In the genomic region with DNA sequence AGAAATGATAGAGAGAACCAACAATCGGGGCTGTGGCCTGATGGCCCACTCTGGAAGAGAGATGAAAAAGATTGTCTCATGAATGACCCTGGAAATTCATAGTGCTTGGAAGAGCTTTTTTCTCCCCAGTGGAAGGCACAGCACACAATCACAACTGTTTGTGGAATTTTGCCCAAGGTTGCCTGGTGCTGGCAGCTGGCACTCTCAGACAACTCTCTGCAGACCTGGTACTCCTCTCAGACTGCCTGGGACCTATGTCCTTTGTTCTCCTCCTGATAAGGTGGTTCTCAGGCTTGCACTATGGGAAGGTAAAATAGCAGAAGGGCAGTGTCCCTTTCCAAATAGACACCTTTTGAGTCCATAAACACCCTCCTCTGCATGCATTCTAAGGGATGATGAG, we compare ENCODE assay signal across 22 cellular contexts.
DNase-seq lines count a peak whose midpoint lies in the region; ATAC-seq, FAIRE-seq and TF ChIP-seq lines count a peak whose summit lies in the region.
"Had no signal": no experiment of that assay in that cellular context is flagged by ENCODE, and none has a peak within 500 bp of the region (broad histone marks: within the 10 kb centered on the region; RNA-seq: fewer than 3 reads in every experiment).

No MANE protein-coding gene starts in this region.

- ATAC-seq in body of pancreas = peak; percentile 45

- H3K4me3 ChIP-seq in body of pancreas (no peak overlapping the region), bronchial epithelial cell (ENCODE audit: low read depth, low read length) (no peak overlapping the region), neural cell (ENCODE audit: low read length) (no peak overlapping the region), foreskin fibroblast (ENCODE audit: low read depth in 1 of 2, low read length in 2 of 2) (no peak overlapping the region), lower leg skin (ENCODE audit: low read depth, poor library complexity, severe bottlenecking) (no peak overlapping the region)
- H3K4me3 ChIP-seq: BLaER1 had no signal

- H3K9me2 ChIP-seq in neural cell (ENCODE audit: insufficient read depth, low read length) = no peaks in the 10 kb centered on the region

- H4K20me1 ChIP-seq in neural cell (ENCODE audit: insufficient read depth) = no peaks in the 10 kb centered on the region
- H4K20me1 ChIP-seq: BLaER1 had no signal

- TF ChIP-seq CTCF in body of pancreas (IDR thresholded peaks at IDR 0.05) = no peak
- TF ChIP-seq CTCF in bronchial epithelial cell (IDR thresholded peaks at IDR 0.05; ENCODE audit: insufficient read depth, low read length, severe bottlenecking) = no peak
- no peak for TF ChIP-seq CTCF in neural cell (IDR thresholded peaks at IDR 0.05; ENCODE audit: poor library complexity, severe bottlenecking)
- no peak for TF ChIP-seq CTCF in foreskin fibroblast (IDR thresholded peaks at IDR 0.05; ENCODE audit: low read depth, low read length)
- no peak for TF ChIP-seq CTCF in lower leg skin (IDR thresholded peaks at IDR 0.05)

- H3K4me1 ChIP-seq in body of pancreas = peaks cover 18% of the 10 kb centered on the region
- H3K4me1 ChIP-seq: BE2C, BLaER1 had no signal

- DNase-seq in body of pancreas (peak in 2 of 4 donors; percentile 4 to 41), bronchial epithelial cell (ENCODE audit: low read depth) (no peak), erythroblast (lab: John Stamatoyannopoulos, UW) (no peak), foreskin fibroblast (no peak), lower leg skin (ENCODE audit: low spot score in 2 of 2) (no peak)
- DNase-seq: 8988T; ACHN; BE2C; C1 segment of cervical spinal cord; CD4-positive, alpha-beta memory T cell; CD4-positive, CD25-positive, alpha-beta regulatory T cell; CD8-positive, alpha-beta memory T cell; COR-L47; DMS153; DMS79 treated with DMSO at 0.1 percent for 48 hours; GF-D8 had no signal

- H3F3A ChIP-seq in neural cell (ENCODE audit: insufficient read depth, low read length, poor library complexity, severe bottlenecking) = no peaks in the 10 kb centered on the region

- H3K9me3 ChIP-seq in body of pancreas = no peaks in the 10 kb centered on the region
- H3K9me3 ChIP-seq in neural cell (ENCODE audit: low read length) = no peaks in the 10 kb centered on the region
- H3K9me3 ChIP-seq: BE2C had no signal

- H3K36me3 ChIP-seq in body of pancreas (replicated peaks in 1 of 2; ENCODE audit: insufficient read depth in 1 of 2, low read depth in 2 of 2) (no peaks in the 10 kb centered on the region), bronchial epithelial cell (ENCODE audit: control insufficient read depth, insufficient read depth, low read length) (no peaks in the 10 kb centered on the region), neural cell (ENCODE audit: insufficient read depth, low read length) (no peaks in the 10 kb centered on the region)
- H3K36me3 ChIP-seq: BE2C, BLaER1 had no signal

- no peak for TF ChIP-seq EP300 in neural cell (conservative IDR thresholded peaks at IDR 0.05; ENCODE audit: poor library complexity, severe bottlenecking)

- intact Hi-C loops in body of pancreas (cut with DNase I) = no loop called here
- intact Hi-C loops in lower leg skin (cut with DNase I; ENCODE audit: low total_unique reads) = no loop called here

- no peaks in the 10 kb centered on the region for H3K79me2 ChIP-seq in neural cell (replicated peaks; ENCODE audit: insufficient read depth, low read length)

- H3K27me3 ChIP-seq in body of pancreas = no peaks in the 10 kb centered on the region
- no peaks in the 10 kb centered on the region for H3K27me3 ChIP-seq in bronchial epithelial cell (ENCODE audit: control insufficient read depth, insufficient read depth, low read length)
- no peaks in the 10 kb centered on the region for H3K27me3 ChIP-seq in neural cell (ENCODE audit: insufficient read depth, low read depth, low read length)
- H3K27me3 ChIP-seq: BLaER1 had no signal

- no peak for TF ChIP-seq RAD21 in neural cell (conservative IDR thresholded peaks at IDR 0.05)

- no peak overlapping the region for H3K9ac ChIP-seq in neural cell (ENCODE audit: low read length)
- H3K9ac ChIP-seq: BLaER1 had no signal

- no peak for TF ChIP-seq POLR2A in body of pancreas (IDR thresholded peaks at IDR 0.05)
- TF ChIP-seq POLR2A in erythroblast (IDR thresholded peaks at IDR 0.05; ENCODE audit: low read length) = no peak
- no peak for TF ChIP-seq POLR2A in lower leg skin (IDR thresholded peaks at IDR 0.05)

- 31 to 50% methylated on average over 1 of the region's 1 CpG for WGBS in body of pancreas, 2 donors
- 89 to 92% methylated on average over 1 of the region's 1 CpG for WGBS in lower leg skin, 2 donors

- peak; percentile 40 for FAIRE-seq in bronchial epithelial cell (lab: Jason Lieb, UNC)
- FAIRE-seq: A204.1, G401.6, GM12891, GM19239 had no signal

- H3K4me2 ChIP-seq in neural cell (ENCODE audit: low read length) = no peak overlapping the region
- H3K4me2 ChIP-seq: BLaER1 had no signal

- H3K27ac ChIP-seq in body of pancreas (no peak overlapping the region), neural cell (ENCODE audit: low read length) (peak overlapping the region; percentile 82)
- H3K27ac ChIP-seq: BLaER1 had no signal

- no peak overlapping the region for H2AFZ ChIP-seq in neural cell (ENCODE audit: low read depth, low read length)

TF ChIP-seq in neural cell, 6 proteins besides CTCF, POLR2A, EP300 and RAD21:
- TF ChIP-seq POLR2AphosphoS5 (IDR thresholded peaks at IDR 0.05) = no peak
- TF ChIP-seq EZH2 (IDR thresholded peaks at IDR 0.05; ENCODE audit: borderline replicate concordance, insufficient read depth, low read length, poor library complexity, severe bottlenecking) = no peak
- TF ChIP-seq SMC3 (conservative IDR thresholded peaks at IDR 0.05; ENCODE audit: poor library complexity) = no peak
- TF ChIP-seq MXI1 (conservative IDR thresholded peaks at IDR 0.05; ENCODE audit: poor library complexity, severe bottlenecking) = no peak
- no peak for TF ChIP-seq TAF1 (IDR thresholded peaks at IDR 0.05; ENCODE audit: low read depth)
- no peak for TF ChIP-seq REST (IDR thresholded peaks at IDR 0.05; ENCODE audit: borderline replicate concordance)
